ENCODE assay signal across 27 cellular contexts in the genomic region with DNA sequence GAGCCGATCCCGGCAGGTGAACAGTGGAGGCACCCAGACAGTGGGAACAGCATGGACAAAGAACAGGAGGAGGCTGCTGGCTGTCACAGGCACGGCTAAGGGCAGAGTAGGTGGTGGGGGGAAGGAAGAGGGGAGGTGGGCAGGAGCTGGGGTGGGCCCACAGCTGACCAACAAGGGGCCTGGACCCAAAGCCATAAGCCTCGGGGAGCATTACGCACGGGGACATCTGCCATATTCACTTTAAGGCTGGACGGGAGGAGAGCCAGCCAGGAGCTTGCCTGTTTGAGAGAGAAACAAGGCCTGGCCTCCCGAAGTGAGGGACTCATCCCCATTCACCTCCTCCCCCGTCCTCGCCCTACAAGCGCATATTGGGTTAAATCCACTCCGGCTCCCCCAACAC. TPM values are rescaled to one million over a fixed set of nuclear protein-coding genes. Genes with fewer than 3 reads are reported as not detected.
"Had no signal": no experiment of that assay in that cellular context is flagged by ENCODE, and none has a peak within 500 bp of the region (broad histone marks: within the 10 kb centered on the region; RNA-seq: fewer than 3 reads in every experiment).

No MANE protein-coding gene starts in this region.

- H3K79me2 ChIP-seq: parathyroid adenoma had no signal

- FAIRE-seq: endometrium had no signal

- H3K27me3 ChIP-seq: gastrocnemius medialis, heart right ventricle, sigmoid colon, transverse colon, uterus had no signal

- H3K27ac ChIP-seq: gastrocnemius medialis, heart right ventricle, parathyroid adenoma, psoas muscle, sigmoid colon, skin epidermis, thoracic aorta, transverse colon, uterus had no signal

- H3K36me3 ChIP-seq: uterus had no signal

- H3K9me3 ChIP-seq: gastrocnemius medialis, heart right ventricle, psoas muscle, sigmoid colon, thoracic aorta, transverse colon, uterus had no signal

- DNase-seq: effector memory CD4-positive, alpha-beta T cell; gastrocnemius medialis; heart right ventricle; hypothalamus; islet precursor cell; mesendoderm; natural killer cell; occipital lobe; psoas muscle; retina; sigmoid colon; stimulated activated CD4-positive, alpha-beta T cell treated with anti-CD3 and anti-CD28 coated beads, Interleukin-2, amount 100 ng/mL, for 24 hours; stimulated activated CD4-positive, alpha-beta T cell treated with anti-CD3 and anti-CD28 coated beads, Interleukin-4, amount 100 ng/mL, for 4 hours; stimulated activated naive B cell treated with anti-CD40 and anti-IgM and Interleukin-4, amounts not matched to agents 10 μg/mL and 1 μg/mL and 100 μg/mL, for 72 hours; stimulated activated naive CD8-positive, alpha-beta T cell treated with anti-CD3 and anti-CD28 coated beads, Interleukin-15, amount 100 ng/mL, for 72 hours; transverse colon; uterus had no signal

- H3K4me1 ChIP-seq: gastrocnemius medialis, heart right ventricle, parathyroid adenoma, psoas muscle, sigmoid colon, transverse colon, uterus had no signal

- H3K4me3 ChIP-seq: gastrocnemius medialis, heart right ventricle, psoas muscle, sigmoid colon, skin epidermis, thoracic aorta, transverse colon, uterus had no signal

- H2AFZ ChIP-seq: parathyroid adenoma had no signal

- ATAC-seq: esophagus mucosa; gastrocnemius medialis; natural killer cell; psoas muscle; stimulated activated naive B cell treated with anti-CD40 and anti-IgM and Interleukin-4, amounts not matched to agents 10 μg/mL and 1 μg/mL and 100 μg/mL, for 72 hours; stimulated activated naive CD8-positive, alpha-beta T cell treated with anti-CD3 and anti-CD28 coated beads, Interleukin-15, amount 100 ng/mL, for 72 hours had no signal

RNA-seq across cellular contexts. Expression of gene HAP1, which starts 19.6 kb away (rescaled TPM):
- total RNA-seq: mononuclear cell, natural killer cell, subcutaneous adipose tissue had no signal

RNA-seq across cellular contexts. Expression of gene GAST, which starts 41.9 kb away (rescaled TPM):
- total RNA-seq: esophagus mucosa, fibroblast of lung, gastrocnemius medialis, heart right ventricle, liver, lung microvascular endothelial cell, mononuclear cell, natural killer cell, occipital lobe, psoas muscle, sigmoid colon, subcutaneous adipose tissue, thoracic aorta, transverse colon, uterus had no signal
